In the genomic region with DNA sequence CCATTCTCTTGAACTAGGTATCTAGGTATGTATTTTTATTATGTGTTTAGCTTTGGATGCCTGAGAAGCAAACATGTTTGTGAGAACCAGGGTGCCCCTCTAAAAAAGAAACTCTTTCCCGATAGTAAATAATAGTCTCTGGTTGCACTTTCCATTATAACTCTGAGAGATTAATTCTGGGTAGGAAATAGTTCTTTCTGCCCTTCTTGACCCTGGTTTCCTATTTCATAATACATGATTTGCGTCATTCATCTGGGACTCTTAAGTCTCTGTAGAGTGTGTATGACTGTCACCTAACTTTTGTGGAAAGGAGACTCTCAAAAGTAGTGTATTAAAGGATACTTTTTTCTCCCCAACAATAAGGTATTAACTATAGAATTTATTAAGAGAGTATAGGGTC, we compare ENCODE assay signal across 11 cellular contexts. TPM values are rescaled to one million over a fixed set of nuclear protein-coding genes. Genes with fewer than 3 reads are reported as not detected.
A peak's percentile ranks its signal among the peaks of the same experiment; 100 is the strongest.
DNase-seq lines count a peak whose midpoint lies in the region; ATAC-seq and TF ChIP-seq lines count a peak whose summit lies in the region.
"Had no signal": no experiment of that assay in that cellular context is flagged by ENCODE, and none has a peak within 500 bp of the region (broad histone marks: within the 10 kb centered on the region; RNA-seq: fewer than 3 reads in every experiment).

No MANE protein-coding gene starts in this region.

- no peaks in the 10 kb centered on the region for H3K27me3 Mint-ChIP-seq in activated CD4-positive, alpha-beta memory T cell treated with anti-CD3 and anti-CD28 coated beads, Interleukin-2, amount 10 ng/mL, durations not matched to agents 7 days and 5 days

- peaks cover 3% of the 10 kb centered on the region for H3K36me3 Mint-ChIP-seq in activated CD4-positive, alpha-beta memory T cell treated with anti-CD3 and anti-CD28 coated beads, Interleukin-2, amount 10 ng/mL, durations not matched to agents 7 days and 5 days (ENCODE audit: low read depth)

- 16% methylated on average over 2 of the region's 2 CpGs for WGBS in right lobe of liver (ENCODE audit: insufficient coverage, low coverage, low lambda C conversion rate, missing lambda C conversion rate)

- H3K9me3 ChIP-seq in right lobe of liver: no peaks in the 10 kb centered on the region
- H3K9me3 ChIP-seq: testis had no signal

- H3K36me3 ChIP-seq in right lobe of liver: no peaks in the 10 kb centered on the region

- peak; percentile 76 to 94 (median 88) for ATAC-seq in right lobe of liver

- TF ChIP-seq CTCF in AG10803 (conservative IDR thresholded peaks at IDR 0.05; ENCODE audit: low read length) (no peak), cardiac fibroblast (IDR thresholded peaks at IDR 0.05; ENCODE audit: low read depth, low read length) (no peak), right lobe of liver (IDR thresholded peaks at IDR 0.05) (no peak)

- POLR2A ChIA-PET in activated CD4-positive, alpha-beta memory T cell treated with anti-CD3 and anti-CD28 coated beads, Interleukin-2, amount 10 ng/mL, durations not matched to agents 7 days and 5 days (lab: Charles Lee): no interaction called here

- peak overlapping the region in 1 of 3 donors; percentile 26 for H3K27ac ChIP-seq in right lobe of liver
- H3K27ac ChIP-seq: testis had no signal

- H3K4me1 Mint-ChIP-seq in activated CD4-positive, alpha-beta memory T cell treated with anti-CD3 and anti-CD28 coated beads, Interleukin-2, amount 10 ng/mL, durations not matched to agents 7 days and 5 days: no peaks in the 10 kb centered on the region

- no peak overlapping the region for H3K4me3 ChIP-seq in AG10803 (ENCODE audit: low read length)
- peak overlapping the region in 1 of 2 donors; percentile 24 for H3K4me3 ChIP-seq in cardiac fibroblast (replicated peaks in 1 of 2; ENCODE audit: low read depth in 2 of 2, low read length in 2 of 2)
- no peak overlapping the region for H3K4me3 ChIP-seq in right lobe of liver
- H3K4me3 ChIP-seq: testis had no signal

- no peaks in the 10 kb centered on the region for H3K9me3 Mint-ChIP-seq in activated CD4-positive, alpha-beta memory T cell treated with anti-CD3 and anti-CD28 coated beads, Interleukin-2, amount 10 ng/mL, durations not matched to agents 7 days and 5 days

- H3K4me3 Mint-ChIP-seq in activated CD4-positive, alpha-beta memory T cell treated with anti-CD3 and anti-CD28 coated beads, Interleukin-2, amount 10 ng/mL, durations not matched to agents 7 days and 5 days: no peak overlapping the region

- DNase-seq in AG10803 (ENCODE audit: low read depth): peak; percentile 31
- peak; percentile 74 for DNase-seq in MV-4-11 (lab: John Stamatoyannopoulos, UW)
- DNase-seq in cardiac fibroblast (ENCODE audit: low read depth in 2 of 2): peak; percentile 62 to 66
- no peak for DNase-seq in right lobe of liver
- DNase-seq in T-helper 2 cell: no peak
- DNase-seq in NCI-H2227 treated with DMSO at 0.1 percent for 48 hours (lab: John Stamatoyannopoulos, UW): no peak
- no peak for DNase-seq in activated CD4-positive, alpha-beta memory T cell treated with anti-CD3 and anti-CD28 coated beads, Interleukin-2, amount 10 ng/mL, durations not matched to agents 7 days and 5 days
- DNase-seq in NCI-H1930 (lab: John Stamatoyannopoulos, UW): no peak
- DNase-seq: activated CD4-positive, alpha-beta T cell treated with anti-CD3 and anti-CD28 coated beads for 4 hours; effector CD4-positive, alpha-beta T cell; testis had no signal

- CTCF ChIA-PET in activated CD4-positive, alpha-beta memory T cell treated with anti-CD3 and anti-CD28 coated beads, Interleukin-2, amount 10 ng/mL, durations not matched to agents 7 days and 5 days (lab: Charles Lee): interaction anchor here (0.6 kb wide), 1 partner anchor 13 kb away, joined by 3 read pairs; no protein-coding TSS in a partner anchor

- no peak overlapping the region for H3K27ac Mint-ChIP-seq in activated CD4-positive, alpha-beta memory T cell treated with anti-CD3 and anti-CD28 coated beads, Interleukin-2, amount 10 ng/mL, durations not matched to agents 7 days and 5 days

- H3K27me3 ChIP-seq in right lobe of liver: no peaks in the 10 kb centered on the region
- H3K27me3 ChIP-seq: testis had no signal

- TF ChIP-seq POLR2A in right lobe of liver (IDR thresholded peaks at IDR 0.05): no peak

- peaks cover 0 to 16% (median 2%) of the 10 kb centered on the region in 4 donors for H3K4me1 ChIP-seq in right lobe of liver

- intact Hi-C loops in right lobe of liver (cut with DNase I): no loop called here

RNA-seq across cellular contexts. Expression of a gene that starts 31.5 kb away (rescaled TPM):
- 10 to 100 TPM; 31.1 to 73.0 (median 49.9) TPM for total RNA-seq in right lobe of liver
- 10 to 100 TPM; 49.5 to 57.2 TPM for total RNA-seq in activated CD4-positive, alpha-beta memory T cell treated with anti-CD3 and anti-CD28 coated beads, Interleukin-2, amount 10 ng/mL, durations not matched to agents 7 days and 5 days

Comparison
In these comparisons a context has a peak if more than half of its experiments do, and no peak if none do; other contexts are left out.
1. DNase-seq: peak in AG10803 (single experiment), MV-4-11 (single experiment) and cardiac fibroblast (2 of 2); none in right lobe of liver (0 of 3), T-helper 2 cell (0 of 5), NCI-H2227 treated with DMSO at 0.1 percent for 48 hours (single experiment), activated CD4-positive, alpha-beta memory T cell treated with anti-CD3 and anti-CD28 coated beads, Interleukin-2, amount 10 ng/mL, durations not matched to agents 7 days and 5 days (single experiment) and NCI-H1930 (0 of 2).